ENCODE assay signal across 1 cellular context in genomic region chr20:44141873-44142272, GRCh38.
TF ChIP-seq lines count a peak whose summit lies in the region.

No MANE protein-coding gene starts in this region.

TF ChIP-seq in IMR-90, 13 proteins besides CTCF, POLR2A, EP300 and RAD21 (continued from another document):
- TF ChIP-seq RCOR1 (IDR thresholded peaks at IDR 0.05; ENCODE audit: insufficient replicate concordance, low read length) (no peak), MAFK (IDR thresholded peaks at IDR 0.05; ENCODE audit: low read depth, low read length) (no peak), MAZ (IDR thresholded peaks at IDR 0.05; ENCODE audit: borderline replicate concordance, low read depth, low read length) (no peak), ELK1 (IDR thresholded peaks at IDR 0.05; ENCODE audit: borderline replicate concordance, low read depth, low read length) (no peak), CEBPB (IDR thresholded peaks at IDR 0.05; ENCODE audit: low read depth, low read length) (no peak), FOS (IDR thresholded peaks at IDR 0.05; ENCODE audit: low read depth, low read length) (no peak), RFX5 (IDR thresholded peaks at IDR 0.05; ENCODE audit: low read depth, low read length) (no peak), NFE2L2 (IDR thresholded peaks at IDR 0.05; ENCODE audit: low read depth, low read length) (no peak), CHD1 (IDR thresholded peaks at IDR 0.05; ENCODE audit: low read depth, low read length) (no peak), BHLHE40 (IDR thresholded peaks at IDR 0.05; ENCODE audit: low read depth, low read length) (no peak)
